19 cellular contexts compared by ENCODE assay signal in genomic region chr15:95629503-95630168, GRCh38.
"Had no signal": no experiment of that assay in that cellular context is flagged by ENCODE, and none has a peak within 500 bp of the region (broad histone marks: within the 10 kb centered on the region; RNA-seq: fewer than 3 reads in every experiment).

No MANE protein-coding gene starts in this region.

- H3K4me1 Mint-ChIP-seq: IgD-negative memory B cell, T-cell had no signal

- H3K4me3 Mint-ChIP-seq: IgD-negative memory B cell, T-cell had no signal

- H3K27ac ChIP-seq: RWPE1 had no signal

- H3K27ac Mint-ChIP-seq: IgD-negative memory B cell, T-cell had no signal

- DNase-seq: Karpas-422, KG1, MM.1S, NCI-H1092 treated with DMSO at 0.1 percent for 48 hours, NCI-H1436, NCI-H187, NCI-H2029, NCI-H2171 treated with DMSO at 0.1 percent for 48 hours, NCI-H345, NCI-H524, NCI-H69, NCI-H774, SHP77, SK-N-SH, SW 1271, T-cell had no signal

- ATAC-seq: Panc1, T-cell had no signal

- H3K9me3 ChIP-seq: SK-N-SH had no signal
